In genomic region chr2:27583390-27583915, GRCh38 we compare ENCODE assay signal across 8 cellular contexts. TPM values are rescaled to one million over a fixed set of nuclear protein-coding genes. Genes with fewer than 3 reads are reported as not detected.
DNase-seq lines count a peak whose midpoint lies in the region; ATAC-seq, FAIRE-seq and TF ChIP-seq lines count a peak whose summit lies in the region.

No MANE protein-coding gene starts in this region.

- H3K4me2 ChIP-seq in A549: peak overlapping the region; percentile 82

- H3K4me3 Mint-ChIP-seq in activated CD4-positive, alpha-beta memory T cell treated with anti-CD3 and anti-CD28 coated beads, Interleukin-2, amount 10 ng/mL, durations not matched to agents 7 days and 5 days: peak overlapping the region; percentile 99

- TF ChIP-seq CTCF in A549 (IDR thresholded peaks at IDR 0.05): no peak
- no peak for TF ChIP-seq CTCF in right atrium auricular region (IDR thresholded peaks at IDR 0.05)

- TF ChIP-seq POLR2A in A549 (IDR thresholded peaks at IDR 0.05; ENCODE audit: low read length): no peak

- peak overlapping the region; percentile 71 to 80 for H3K27ac ChIP-seq in A549
- peak overlapping the region; percentile 70 to 81 for H3K27ac ChIP-seq in right atrium auricular region
- H3K27ac ChIP-seq in skin epidermis: peak overlapping the region in 20 of 21 experiments; percentile 4 to 83 (median 67)

- TF ChIP-seq RAD21 in A549 (conservative IDR thresholded peaks at IDR 0.05 in 1 of 2, IDR thresholded peaks at IDR 0.05 in 1 of 2): no peak

- POLR2A ChIA-PET in A549 (lab: Yijun Ruan, JAX): interaction anchor here (1.0 to 1.5 kb wide), 4 partner anchors 13 to 174 kb away, joined by 3 to 8 read pairs (median 4); partner anchors contain the start of genes NRBP1 and PPM1G
- POLR2A ChIA-PET in activated CD4-positive, alpha-beta memory T cell treated with anti-CD3 and anti-CD28 coated beads, Interleukin-2, amount 10 ng/mL, durations not matched to agents 7 days and 5 days (lab: Charles Lee): interaction anchor here (0.6 to 2.2 kb wide), 5 partner anchors 11 to 155 kb away, joined by 3 to 17 read pairs (median 5); partner anchors contain the start of genes CCDC121, GPN1 and NRBP1

- peak overlapping the region; percentile 91 for H3K27ac Mint-ChIP-seq in activated CD4-positive, alpha-beta memory T cell treated with anti-CD3 and anti-CD28 coated beads, Interleukin-2, amount 10 ng/mL, durations not matched to agents 7 days and 5 days

- peaks cover 45% of the 10 kb centered on the region for H3K36me3 Mint-ChIP-seq in activated CD4-positive, alpha-beta memory T cell treated with anti-CD3 and anti-CD28 coated beads, Interleukin-2, amount 10 ng/mL, durations not matched to agents 7 days and 5 days (ENCODE audit: low read depth)

- no peak for TF ChIP-seq EP300 in A549 (IDR thresholded peaks at IDR 0.05)

- FAIRE-seq in A549 (lab: Jason Lieb, UNC): no peak

- H3K27me3 ChIP-seq in right atrium auricular region: no peaks in the 10 kb centered on the region

- peaks cover 12% of the 10 kb centered on the region for H3K4me1 ChIP-seq in A549
- H3K4me1 ChIP-seq in right atrium auricular region: peaks cover 0 to 16% of the 10 kb centered on the region in 2 donors

- H3K27me3 Mint-ChIP-seq in activated CD4-positive, alpha-beta memory T cell treated with anti-CD3 and anti-CD28 coated beads, Interleukin-2, amount 10 ng/mL, durations not matched to agents 7 days and 5 days: peaks cover 5% of the 10 kb centered on the region

- H3K9me3 Mint-ChIP-seq in activated CD4-positive, alpha-beta memory T cell treated with anti-CD3 and anti-CD28 coated beads, Interleukin-2, amount 10 ng/mL, durations not matched to agents 7 days and 5 days: no peaks in the 10 kb centered on the region

- H3K36me3 ChIP-seq in right atrium auricular region: no peaks in the 10 kb centered on the region

- peak overlapping the region; percentile 75 for H3K4me3 ChIP-seq in A549
- H3K4me3 ChIP-seq in right atrium auricular region: peak overlapping the region; percentile 64 to 74
- peak overlapping the region; percentile 41 to 70 (median 59) for H3K4me3 ChIP-seq in skin epidermis

- CTCF ChIA-PET in A549 (lab: Yijun Ruan, JAX): interaction anchor here (1.5 kb wide), 1 partner anchor 21 kb away, joined by 3 read pairs; no protein-coding TSS in a partner anchor
- CTCF ChIA-PET in activated CD4-positive, alpha-beta memory T cell treated with anti-CD3 and anti-CD28 coated beads, Interleukin-2, amount 10 ng/mL, durations not matched to agents 7 days and 5 days (lab: Charles Lee): interaction anchor here (0.8 kb wide), 1 partner anchor 100 kb away, joined by 6 read pairs; no protein-coding TSS in a partner anchor

- 13% methylated on average over 12 of the region's 12 CpGs for WGBS in A549 (ENCODE audit: missing lambda C conversion rate)

- DNase-seq in A549 (ENCODE audit: low read depth in 1 of 2, low spot score in 1 of 2): no peak
- DNase-seq in activated CD4-positive, alpha-beta memory T cell treated with anti-CD3 and anti-CD28 coated beads, Interleukin-2, amount 10 ng/mL, durations not matched to agents 7 days and 5 days: no peak
- DNase-seq in right atrium auricular region (ENCODE audit: low spot score): no peak
- no peak for DNase-seq in amniotic stem cell (lab: John Stamatoyannopoulos, UW)

- H3K4me1 Mint-ChIP-seq in activated CD4-positive, alpha-beta memory T cell treated with anti-CD3 and anti-CD28 coated beads, Interleukin-2, amount 10 ng/mL, durations not matched to agents 7 days and 5 days: peaks cover 55% of the 10 kb centered on the region

- peaks cover 33% of the 10 kb centered on the region for H3K9me3 ChIP-seq in A549
- peaks cover 0 to 3% of the 10 kb centered on the region in 2 donors for H3K9me3 ChIP-seq in right atrium auricular region

- ATAC-seq in A549 (peak in 1 of 2 experiments; percentile 16; a peak in 3 of 6 replicates), GM21515 (IDR thresholded peaks at IDR 0.05; ENCODE audit: unreplicated experiment) (peak; percentile 3), HG02981 (IDR thresholded peaks at IDR 0.05; ENCODE audit: unreplicated experiment) (no peak), HG03342 (IDR thresholded peaks at IDR 0.05; ENCODE audit: unreplicated experiment) (no peak)

TF ChIP-seq in A549, 52 proteins besides CTCF, POLR2A, EP300 and RAD21:
- peak; percentile 76 for TF ChIP-seq PHF8 (IDR thresholded peaks at IDR 0.05; ENCODE audit: borderline replicate concordance, low read depth)
- TF ChIP-seq JUN (IDR thresholded peaks at IDR 0.05): no peak
- TF ChIP-seq, protein P1, sequence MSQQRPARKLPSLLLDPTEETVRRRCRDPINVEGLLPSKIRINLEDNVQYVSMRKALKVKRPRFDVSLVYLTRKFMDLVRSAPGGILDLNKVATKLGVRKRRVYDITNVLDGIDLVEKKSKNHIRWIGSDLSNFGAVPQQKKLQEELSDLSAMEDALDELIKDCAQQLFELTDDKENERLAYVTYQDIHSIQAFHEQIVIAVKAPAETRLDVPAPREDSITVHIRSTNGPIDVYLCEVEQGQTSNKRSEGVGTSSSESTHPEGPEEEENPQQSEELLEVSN (IDR thresholded peaks at IDR 0.05; ENCODE audit: borderline replicate concordance, low read depth): peak; percentile 36; the same call in 1 of the 2 replicates
- TF ChIP-seq SREBF2 (IDR thresholded peaks at IDR 0.05): no peak
- no peak for TF ChIP-seq KDM1A (IDR thresholded peaks at IDR 0.05; ENCODE audit: low read depth)

RNA-seq across cellular contexts. Expression of gene ZNF512, which starts 0.6 kb away (rescaled TPM):
- polyA plus RNA-seq in A549 (2011; rRNA removed) (55.4 and 60.4 TPM in 2 replicates), A549 (2017; fragmentation: RNase III; extraction: RNeasy Plus Mini Kit Qiagen cat#74134 plus additional on column Dnase treatment) (22.0 to 25.3 TPM (median 22.6 TPM) in 3 replicates)
- polyA plus RNA-seq in A549 (2012; cell fraction: cytosol; rRNA removed): 9.5 and 10.4 TPM in 2 replicates
- polyA plus RNA-seq in A549 (2012; cell fraction: nucleus; rRNA removed): 10.3 and 18.0 TPM in 2 replicates
- 22.3 and 34.4 TPM in 2 replicates for polyA minus RNA-seq in A549 (2011; rRNA and poly(A)+ RNA removed)
- total RNA-seq in activated CD4-positive, alpha-beta memory T cell treated with anti-CD3 and anti-CD28 coated beads, Interleukin-2, amount 10 ng/mL, durations not matched to agents 7 days and 5 days: 10 to 100 TPM; 31.4 to 34.0 TPM
- 10 to 100 TPM; 12.0 to 21.3 TPM for total RNA-seq in right atrium auricular region

RNA-seq across cellular contexts. Expression of gene CCDC121, which starts 45.4 kb away (rescaled TPM):
- polyA plus RNA-seq in A549 (2011; rRNA removed): 7.2 and 7.8 TPM in 2 replicates
- polyA plus RNA-seq in A549 (2012; cell fraction: cytosol; rRNA removed): 2.0 and 2.5 TPM in 2 replicates
- polyA plus RNA-seq in A549 (2012; cell fraction: nucleus; rRNA removed): 1.2 and 2.4 TPM in 2 replicates
- polyA plus RNA-seq in A549 (2017; fragmentation: RNase III; extraction: RNeasy Plus Mini Kit Qiagen cat#74134 plus additional on column Dnase treatment): 4.6 to 5.2 TPM (median 4.9 TPM) in 3 replicates
- 2.1 and 2.7 TPM in 2 replicates for polyA minus RNA-seq in A549 (2011; rRNA and poly(A)+ RNA removed)
- total RNA-seq in activated CD4-positive, alpha-beta memory T cell treated with anti-CD3 and anti-CD28 coated beads, Interleukin-2, amount 10 ng/mL, durations not matched to agents 7 days and 5 days: under 1 TPM; 0.78 to 0.90 TPM
- 1 to 10 TPM; 3.6 to 4.2 TPM for total RNA-seq in right atrium auricular region

RNA-seq across cellular contexts. Expression of gene GPN1, which starts 45.4 kb away (rescaled TPM):
- polyA plus RNA-seq in A549 (2011; rRNA removed) (98.9 and 117 TPM in 2 replicates), A549 (2017; fragmentation: RNase III; extraction: RNeasy Plus Mini Kit Qiagen cat#74134 plus additional on column Dnase treatment) (59.8 to 59.9 TPM (median 59.9 TPM) in 3 replicates)
- polyA plus RNA-seq in A549 (2012; cell fraction: cytosol; rRNA removed): 42.7 and 43.3 TPM in 2 replicates
- 17.4 and 20.0 TPM in 2 replicates for polyA plus RNA-seq in A549 (2012; cell fraction: nucleus; rRNA removed)
- polyA minus RNA-seq in A549 (2011; rRNA and poly(A)+ RNA removed): 48.4 and 58.1 TPM in 2 replicates
- total RNA-seq in activated CD4-positive, alpha-beta memory T cell treated with anti-CD3 and anti-CD28 coated beads, Interleukin-2, amount 10 ng/mL, durations not matched to agents 7 days and 5 days: 10 to 100 TPM; 45.0 to 45.8 TPM
- 10 to 100 TPM; 10.8 to 15.7 TPM for total RNA-seq in right atrium auricular region
